In genomic region chr22:41766476-41766875, GRCh38 we compare ENCODE assay signal across 24 cellular contexts. TPM values are rescaled to one million over a fixed set of nuclear protein-coding genes. Genes with fewer than 3 reads are reported as not detected.
A peak's percentile ranks its signal among the peaks of the same experiment; 100 is the strongest.
DNase-seq lines count a peak whose midpoint lies in the region; ATAC-seq, FAIRE-seq and TF ChIP-seq lines count a peak whose summit lies in the region.
"Had no signal": no experiment of that assay in that cellular context is flagged by ENCODE, and none has a peak within 500 bp of the region (broad histone marks: within the 10 kb centered on the region; RNA-seq: fewer than 3 reads in every experiment).

No MANE protein-coding gene starts in this region.

- no peaks in the 10 kb centered on the region for H3K9me3 ChIP-seq in BLaER1
- no peaks in the 10 kb centered on the region for H3K9me3 ChIP-seq in psoas muscle

- intact Hi-C loops in psoas muscle (cut with DNase I) = no loop called here

- H3K27ac ChIP-seq in BLaER1 = no peak overlapping the region
- H3K27ac ChIP-seq in psoas muscle = no peak overlapping the region
- H3K27ac ChIP-seq: 22Rv1, GM23248 had no signal

- H3K27me3 ChIP-seq in BLaER1 (no peaks in the 10 kb centered on the region), psoas muscle (ENCODE audit: insufficient read depth in 3 of 3, low read length in 2 of 3) (no peaks in the 10 kb centered on the region)

- WGBS in psoas muscle, 3 donors = 60 to 66% (median 62%) methylated on average over 5 of the region's 5 CpGs

- FAIRE-seq in RCC 7860 (lab: Jason Lieb, UNC) = peak; percentile 48
- no peak for FAIRE-seq in GM19239 (lab: Jason Lieb, UNC)
- FAIRE-seq: A204.1, GM12891, GM18507, H1 had no signal

- no peak overlapping the region for H3K9ac ChIP-seq in BLaER1
- H3K9ac ChIP-seq: GM23248 had no signal

- H4K20me1 ChIP-seq in BLaER1 = no peaks in the 10 kb centered on the region

- TF ChIP-seq CTCF in nephron progenitor cell (IDR thresholded peaks at IDR 0.05) (no peak), psoas muscle (IDR thresholded peaks at IDR 0.05) (no peak)

- peaks cover 31% of the 10 kb centered on the region for H3K4me1 Mint-ChIP-seq in nephron progenitor cell
- H3K4me1 Mint-ChIP-seq: CD4-positive, alpha-beta memory T cell had no signal

- peak; percentile 23 for DNase-seq in RCC 7860 (ENCODE audit: low spot score)
- peak; percentile 13 for DNase-seq in kidney glomerular epithelial cell (lab: John Stamatoyannopoulos, UW)
- no peak for DNase-seq in nephron progenitor cell
- DNase-seq in psoas muscle = no peak
- no peak for DNase-seq in GM19239 (ENCODE audit: insufficient read length, low spot score)
- no peak for DNase-seq in SHP77 treated with DMSO at 0.1 percent for 48 hours (lab: John Stamatoyannopoulos, UW)
- DNase-seq: C1 segment of cervical spinal cord; Calu3; CD4-positive, alpha-beta memory T cell; COR-L47; DMS53; DMS79 treated with DMSO at 0.1 percent for 48 hours; GF-D8; GM23248; H7; HCEC 1CT had no signal

- ATAC-seq in psoas muscle = no peak
- no peak for ATAC-seq in HG03469 (IDR thresholded peaks at IDR 0.05; ENCODE audit: unreplicated experiment)

- H3K4me3 Mint-ChIP-seq in nephron progenitor cell = no peak overlapping the region
- H3K4me3 Mint-ChIP-seq: B cell; CD4-positive, alpha-beta memory T cell had no signal

- H3K4me3 ChIP-seq in BLaER1 (no peak overlapping the region), psoas muscle (no peak overlapping the region)
- H3K4me3 ChIP-seq: GM23248 had no signal

- peak overlapping the region; percentile 16 for H3K4me2 ChIP-seq in BLaER1

- H3K36me3 Mint-ChIP-seq in nephron progenitor cell (ENCODE audit: low read depth) = no peaks in the 10 kb centered on the region
- H3K36me3 Mint-ChIP-seq: CD4-positive, alpha-beta memory T cell had no signal

- no peaks in the 10 kb centered on the region for H3K27me3 Mint-ChIP-seq in nephron progenitor cell (ENCODE audit: low read depth, poor library complexity)
- H3K27me3 Mint-ChIP-seq: B cell; CD4-positive, alpha-beta memory T cell had no signal

- H3K9me3 Mint-ChIP-seq in nephron progenitor cell = peaks cover 4% of the 10 kb centered on the region
- H3K9me3 Mint-ChIP-seq: CD4-positive, alpha-beta memory T cell had no signal

- peak overlapping the region; percentile 51 for H3K27ac Mint-ChIP-seq in nephron progenitor cell
- H3K27ac Mint-ChIP-seq: B cell had no signal

- H3K36me3 ChIP-seq in BLaER1 (no peaks in the 10 kb centered on the region), psoas muscle (ENCODE audit: insufficient read depth in 1 of 2, low read depth in 1 of 2) (no peaks in the 10 kb centered on the region)

- H3K4me1 ChIP-seq in BLaER1 (0 out of 2 replicates have a peak, but pooled peaks cover 8% of the 10 kb centered on the region), psoas muscle (no peaks in the 10 kb centered on the region)

RNA-seq across cellular contexts. Expression of gene CCDC134, which starts 34.0 kb away (rescaled TPM):
- total RNA-seq in psoas muscle = 1 to 10 TPM; 2.8 to 7.7 (median 5.5) TPM
- 1 to 10 TPM; 2.2 to 7.8 (median 3.9) TPM for polyA plus RNA-seq in psoas muscle

Comparison
In these comparisons a context has a peak if more than half of its experiments do, and no peak if none do; other contexts are left out.
1. DNase-seq: peak in RCC 7860 (single experiment) and kidney glomerular epithelial cell (single experiment); none in nephron progenitor cell (single experiment), psoas muscle (0 of 2), GM19239 (single experiment) and SHP77 treated with DMSO at 0.1 percent for 48 hours (single experiment).